In the genomic region with DNA sequence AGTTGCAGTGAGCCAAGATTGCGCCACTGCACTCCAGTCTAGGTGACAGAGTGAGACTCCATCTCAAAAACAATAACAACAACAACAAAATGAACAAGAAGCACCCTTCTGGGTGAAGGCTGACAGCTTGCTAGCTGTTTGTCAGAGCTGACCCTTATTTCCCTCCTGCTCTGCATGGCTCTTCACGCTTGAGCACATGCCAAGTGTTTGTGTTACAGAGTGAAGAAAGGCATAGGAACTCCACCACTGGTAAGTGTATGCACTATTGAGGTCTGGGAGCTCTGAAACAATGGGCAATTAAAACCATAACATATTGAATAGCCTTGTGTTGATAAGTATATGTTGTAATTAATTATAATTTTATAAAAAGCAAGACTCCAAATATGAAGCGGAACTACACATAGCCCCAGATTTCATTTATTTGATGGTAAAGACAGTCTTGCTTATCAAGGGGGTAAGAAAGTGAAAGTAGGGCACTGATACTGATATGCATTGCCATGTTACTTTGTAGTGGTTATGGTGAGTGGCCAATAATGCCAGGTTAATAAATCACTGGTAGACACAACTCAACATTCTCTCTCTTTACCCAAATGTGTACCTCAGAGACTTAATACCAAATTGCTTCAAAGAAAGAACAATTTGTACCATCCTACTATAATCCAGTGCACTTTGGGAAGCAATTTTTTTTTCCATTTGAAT, we compare ENCODE assay signal across 20 cellular contexts.
A peak's percentile ranks its signal among the peaks of the same experiment; 100 is the strongest.
DNase-seq lines count a peak whose midpoint lies in the region; ATAC-seq and TF ChIP-seq lines count a peak whose summit lies in the region.
"Had no signal": no experiment of that assay in that cellular context is flagged by ENCODE, and none has a peak within 500 bp of the region (broad histone marks: within the 10 kb centered on the region; RNA-seq: fewer than 3 reads in every experiment).

No MANE protein-coding gene starts in this region.

- peaks cover 20% of the 10 kb centered on the region for H3K4me1 Mint-ChIP-seq in HFFc6 (ENCODE audit: low read depth)
- H3K4me1 Mint-ChIP-seq: activated naive CD4-positive, alpha-beta T cell treated with anti-CD3 and anti-CD28 coated beads, Interleukin-2, amount 50 U/mL, for 24 hours had no signal

- DNase-seq in HFFc6 (no peak), NCI-H510A (lab: John Stamatoyannopoulos, UW) (peak; percentile 52), midbrain (lab: John Stamatoyannopoulos, UW) (peak; percentile 7), right cardiac atrium (no peak), psoas muscle (no peak), NCI-H82 (lab: John Stamatoyannopoulos, UW) (no peak)
- DNase-seq: activated CD4-positive, alpha-beta memory T cell treated with anti-CD3 and anti-CD28 coated beads, Interleukin-2, amount 10 ng/mL, durations not matched to agents 7 days and 5 days; activated T-cell treated with anti-CD3 and anti-CD28 coated beads, Interleukin-2, amount 50 U/mL, for 4 hours; dermis blood vessel endothelial cell; GM23248; heart right ventricle; IMR-90; naive thymus-derived CD8-positive, alpha-beta T cell had no signal

- H3K36me3 Mint-ChIP-seq in HFFc6 (ENCODE audit: low read depth) = no peaks in the 10 kb centered on the region
- H3K36me3 Mint-ChIP-seq: activated naive CD4-positive, alpha-beta T cell treated with anti-CD3 and anti-CD28 coated beads, Interleukin-2, amount 50 U/mL, for 24 hours; CD4-positive, CD25-positive, alpha-beta regulatory T cell; naive thymus-derived CD8-positive, alpha-beta T cell had no signal

- intact Hi-C loops in right cardiac atrium (cut with DNase I) = no loop called here
- intact Hi-C loops in psoas muscle (cut with DNase I) = no loop called here

- no peak overlapping the region for H3K27ac Mint-ChIP-seq in HFFc6
- H3K27ac Mint-ChIP-seq: activated CD4-positive, alpha-beta memory T cell treated with anti-CD3 and anti-CD28 coated beads, Interleukin-2, amount 10 ng/mL, durations not matched to agents 7 days and 5 days; activated naive CD4-positive, alpha-beta T cell treated with anti-CD3 and anti-CD28 coated beads, Interleukin-2, amount 50 U/mL, for 24 hours; CD4-positive, CD25-positive, alpha-beta regulatory T cell; memory B cell; naive thymus-derived CD8-positive, alpha-beta T cell; stimulated activated naive CD8-positive, alpha-beta T cell treated with anti-CD3 and anti-CD28 coated beads, Interleukin-15, Interleukin-2, amounts not matched to agents 100 ng/mL and 50 ng/mL, for 24 hours had no signal

- no peaks in the 10 kb centered on the region for H4K20me1 ChIP-seq in BLaER1

- no peak overlapping the region for H3K4me3 ChIP-seq in BLaER1
- no peak overlapping the region for H3K4me3 ChIP-seq in right cardiac atrium (ENCODE audit: low read length)
- no peak overlapping the region for H3K4me3 ChIP-seq in psoas muscle
- H3K4me3 ChIP-seq: GM23248, heart right ventricle had no signal

- H3K4me3 Mint-ChIP-seq in HFFc6 = peak overlapping the region; percentile 43; the same call in 1 of the 2 replicates
- H3K4me3 Mint-ChIP-seq: activated CD4-positive, alpha-beta memory T cell treated with anti-CD3 and anti-CD28 coated beads, Interleukin-2, amount 10 ng/mL, durations not matched to agents 7 days and 5 days; activated naive CD4-positive, alpha-beta T cell treated with anti-CD3 and anti-CD28 coated beads, Interleukin-2, amount 50 U/mL, for 24 hours; activated T-cell treated with anti-CD3 and anti-CD28 coated beads, Interleukin-2, amount 50 U/mL, for 4 hours; CD4-positive, CD25-positive, alpha-beta regulatory T cell; memory B cell; stimulated activated naive CD8-positive, alpha-beta T cell treated with anti-CD3 and anti-CD28 coated beads, Interleukin-15, Interleukin-2, amounts not matched to agents 100 ng/mL and 50 ng/mL, for 24 hours had no signal

- H3K36me3 ChIP-seq in BLaER1 (no peaks in the 10 kb centered on the region), psoas muscle (ENCODE audit: insufficient read depth in 1 of 2, low read depth in 1 of 2) (no peaks in the 10 kb centered on the region)
- H3K36me3 ChIP-seq: heart right ventricle had no signal

- H3K27ac ChIP-seq in BLaER1 (no peak overlapping the region), right cardiac atrium (ENCODE audit: low read length) (no peak overlapping the region), psoas muscle (no peak overlapping the region)
- H3K27ac ChIP-seq: GM23248, heart right ventricle, VCaP had no signal

- H3K9me3 ChIP-seq in BLaER1 (no peaks in the 10 kb centered on the region), right cardiac atrium (ENCODE audit: control insufficient read depth, low read length) (no peaks in the 10 kb centered on the region), psoas muscle (no peaks in the 10 kb centered on the region)
- H3K9me3 ChIP-seq: heart right ventricle had no signal

- no peaks in the 10 kb centered on the region for H3K9me3 Mint-ChIP-seq in HFFc6
- H3K9me3 Mint-ChIP-seq: activated CD4-positive, alpha-beta memory T cell treated with anti-CD3 and anti-CD28 coated beads, Interleukin-2, amount 10 ng/mL, durations not matched to agents 7 days and 5 days; activated naive CD4-positive, alpha-beta T cell treated with anti-CD3 and anti-CD28 coated beads, Interleukin-2, amount 50 U/mL, for 24 hours; activated T-cell treated with anti-CD3 and anti-CD28 coated beads, Interleukin-2, amount 50 U/mL, for 4 hours; stimulated activated naive CD8-positive, alpha-beta T cell treated with anti-CD3 and anti-CD28 coated beads, Interleukin-15, Interleukin-2, amounts not matched to agents 100 ng/mL and 50 ng/mL, for 24 hours had no signal

- H3K4me2 ChIP-seq in BLaER1 = peak overlapping the region; percentile 57

- H3K27me3 ChIP-seq in BLaER1 (no peaks in the 10 kb centered on the region), right cardiac atrium (ENCODE audit: control insufficient read depth, insufficient read depth) (no peaks in the 10 kb centered on the region), psoas muscle (ENCODE audit: insufficient read depth in 3 of 3, low read length in 2 of 3) (no peaks in the 10 kb centered on the region)

- TF ChIP-seq CTCF in HFFc6 (IDR thresholded peaks at IDR 0.05) (no peak), psoas muscle (IDR thresholded peaks at IDR 0.05) (no peak)

- peaks cover 2% of the 10 kb centered on the region; the same call in 1 of the 2 replicates for H3K27me3 Mint-ChIP-seq in HFFc6 (ENCODE audit: insufficient read depth)
- H3K27me3 Mint-ChIP-seq: stimulated activated naive CD8-positive, alpha-beta T cell treated with anti-CD3 and anti-CD28 coated beads, Interleukin-15, Interleukin-2, amounts not matched to agents 100 ng/mL and 50 ng/mL, for 24 hours had no signal

- H3K4me1 ChIP-seq in BLaER1 (peaks cover 24% of the 10 kb centered on the region), right cardiac atrium (ENCODE audit: control insufficient read depth, insufficient read depth, low read length) (no peaks in the 10 kb centered on the region), psoas muscle (no peaks in the 10 kb centered on the region)
- H3K4me1 ChIP-seq: heart right ventricle had no signal

- no peak overlapping the region for H3K9ac ChIP-seq in BLaER1
- H3K9ac ChIP-seq: GM23248 had no signal

- ATAC-seq in GM19035 (IDR thresholded peaks at IDR 0.05; ENCODE audit: unreplicated experiment) = no peak
- no peak for ATAC-seq in right cardiac atrium
- ATAC-seq in psoas muscle = no peak
- ATAC-seq: activated T-cell treated with anti-CD3 and anti-CD28 coated beads, Interleukin-2, amount 50 U/mL, for 4 hours; heart right ventricle; naive thymus-derived CD8-positive, alpha-beta T cell had no signal

- 89% methylated on average over 3 of the region's 3 CpGs for WGBS in right cardiac atrium
- 87 to 91% (median 89%) methylated on average over 3 of the region's 3 CpGs for WGBS in psoas muscle, 3 donors

Comparison
In these comparisons a context has a peak if more than half of its experiments do, and no peak if none do; other contexts are left out.
1. DNase-seq: peak in NCI-H510A (single experiment) and midbrain (single experiment); none in HFFc6 (single experiment), right cardiac atrium (0 of 3), psoas muscle (0 of 2) and NCI-H82 (single experiment).